Comparison of ENCODE assay signal across 26 cellular contexts in genomic region chr2:37681587-37681986, GRCh38.
"Had no signal": no experiment of that assay in that cellular context is flagged by ENCODE, and none has a peak within 500 bp of the region (broad histone marks: within the 10 kb centered on the region; RNA-seq: fewer than 3 reads in every experiment).

No MANE protein-coding gene starts in this region.

- H3K4me1 ChIP-seq: left ventricle myocardium inferior, pancreas, testis, tibial artery had no signal

- H2AFZ ChIP-seq: hepatocyte had no signal

- H3K27me3 ChIP-seq: heart right ventricle, hepatocyte, pancreas, stomach, testis, tibial artery, upper lobe of right lung had no signal

- H3K79me2 ChIP-seq: hepatocyte had no signal

- DNase-seq: heart right ventricle; islet precursor cell; left ventricle myocardium inferior; mesendoderm; naive B cell; nucleus accumbens; pancreas; posterior cingulate gyrus; retina; right cardiac atrium; stimulated activated CD4-positive, alpha-beta T cell treated with anti-CD3 and anti-CD28 coated beads, Interleukin-1b, Interleukin-23, amount 100 ng/mL, for 48 hours; stimulated activated CD4-positive, alpha-beta T cell treated with anti-CD3 and anti-CD28 coated beads, Interleukin-2, amount 100 ng/mL, for 48 hours; stimulated activated CD4-positive, alpha-beta T cell treated with anti-CD3 and anti-CD28 coated beads, Interleukin-4, amount 100 ng/mL, for 4 hours; stimulated activated CD8-positive, alpha-beta memory T cell treated with anti-CD3 and anti-CD28 coated beads, Interleukin-4, amount 100 ng/mL, for 48 hours; stimulated activated naive B cell treated with anti-CD40 and anti-IgM and Interleukin-4, amounts not matched to agents 10 μg/mL and 1 μg/mL and 100 μg/mL, for 72 hours; stimulated activated naive CD8-positive, alpha-beta T cell treated with anti-CD3 and anti-CD28 coated beads, Interleukin-15, Interleukin-2, amounts not matched to agents 100 U/mL and 50 U/mL, for 24 hours; stomach; testis; tibial artery; trophoblast cell; upper lobe of right lung had no signal

- H3K9me3 ChIP-seq: heart right ventricle, left ventricle myocardium inferior, pancreas, prostate gland, stomach, testis, tibial artery, upper lobe of right lung had no signal

- H3K4me2 ChIP-seq: hepatocyte, smooth muscle cell had no signal

- FAIRE-seq: pancreas, urothelium cell line had no signal

- H3K27ac ChIP-seq: heart right ventricle, hepatocyte, left ventricle myocardium inferior, pancreas, prostate gland, stomach, testis, tibial artery, upper lobe of right lung had no signal

- ATAC-seq: heart right ventricle; pancreas; right cardiac atrium; stimulated activated naive B cell treated with anti-CD40 and anti-IgM and Interleukin-4, amounts not matched to agents 10 μg/mL and 1 μg/mL and 100 μg/mL, for 72 hours; stimulated activated naive CD8-positive, alpha-beta T cell treated with anti-CD3 and anti-CD28 coated beads, Interleukin-15, Interleukin-2, amounts not matched to agents 100 U/mL and 50 U/mL, for 24 hours; upper lobe of right lung had no signal

- H3K4me3 ChIP-seq: heart right ventricle, hepatocyte, left ventricle myocardium inferior, lung, pancreas, prostate gland, smooth muscle cell, stomach, testis, tibial artery, upper lobe of right lung had no signal

- H3K36me3 ChIP-seq: heart right ventricle, left ventricle myocardium inferior, pancreas, prostate gland, stomach, tibial artery, upper lobe of right lung had no signal
